ENCODE assay signal across 17 cellular contexts in genomic region chr3:140148824-140149390, GRCh38.
DNase-seq lines count a peak whose midpoint lies in the region; ATAC-seq and TF ChIP-seq lines count a peak whose summit lies in the region.
"Had no signal": no experiment of that assay in that cellular context is flagged by ENCODE, and none has a peak within 500 bp of the region (broad histone marks: within the 10 kb centered on the region; RNA-seq: fewer than 3 reads in every experiment).

No MANE protein-coding gene starts in this region.

- no peaks in the 10 kb centered on the region for H3K27me3 ChIP-seq in esophagus muscularis mucosa
- H3K27me3 ChIP-seq in gastroesophageal sphincter = no peaks in the 10 kb centered on the region
- H3K27me3 ChIP-seq: BLaER1 treated with 17β-estradiol and CSF1 and Interleukin-3, amounts not matched to agents 10 nM and 100 nM had no signal

- no peaks in the 10 kb centered on the region for H3K36me3 ChIP-seq in esophagus muscularis mucosa
- no peaks in the 10 kb centered on the region for H3K36me3 ChIP-seq in gastroesophageal sphincter
- H3K36me3 ChIP-seq: BLaER1 treated with 17β-estradiol and CSF1 and Interleukin-3, amounts not matched to agents 10 nM and 100 nM had no signal

- WGBS in esophagus muscularis mucosa = 86% methylated on average over 3 of the region's 3 CpGs
- 73 to 82% methylated on average over 3 of the region's 3 CpGs for WGBS in gastroesophageal sphincter (ENCODE audit: low coverage in 1 of 2), 2 donors

- TF ChIP-seq EP300 in esophagus muscularis mucosa (IDR thresholded peaks at IDR 0.05) (no peak), gastroesophageal sphincter (IDR thresholded peaks at IDR 0.05) (no peak)

- no peaks in the 10 kb centered on the region for H3K9me3 ChIP-seq in esophagus muscularis mucosa
- H3K9me3 ChIP-seq in gastroesophageal sphincter = no peaks in the 10 kb centered on the region
- H3K9me3 ChIP-seq: BLaER1 treated with 17β-estradiol and CSF1 and Interleukin-3, amounts not matched to agents 10 nM and 100 nM had no signal

- TF ChIP-seq POLR2A in esophagus muscularis mucosa (IDR thresholded peaks at IDR 0.05; ENCODE audit: low read depth) (no peak), gastroesophageal sphincter (IDR thresholded peaks at IDR 0.05) (no peak)

- no peaks in the 10 kb centered on the region for H3K36me3 Mint-ChIP-seq in nephron progenitor cell (ENCODE audit: low read depth)
- H3K36me3 Mint-ChIP-seq: CD8-positive, alpha-beta T cell had no signal

- peaks cover 0 to 4% (median 0%) of the 10 kb centered on the region in 4 donors for H3K4me1 ChIP-seq in esophagus muscularis mucosa
- H3K4me1 ChIP-seq in gastroesophageal sphincter = no peaks in the 10 kb centered on the region
- H3K4me1 ChIP-seq: BLaER1 treated with 17β-estradiol and CSF1 and Interleukin-3, amounts not matched to agents 10 nM and 100 nM had no signal

- peaks cover 6% of the 10 kb centered on the region for H3K4me1 Mint-ChIP-seq in nephron progenitor cell
- H3K4me1 Mint-ChIP-seq: B cell had no signal

- TF ChIP-seq CTCF in esophagus muscularis mucosa (IDR thresholded peaks at IDR 0.05) (no peak), nephron progenitor cell (IDR thresholded peaks at IDR 0.05) (no peak), gastroesophageal sphincter (IDR thresholded peaks at IDR 0.05) (no peak)

- no peak overlapping the region for H3K4me3 Mint-ChIP-seq in nephron progenitor cell
- H3K4me3 Mint-ChIP-seq: B cell; CD8-positive, alpha-beta T cell; HFFc6 had no signal

- H3K27ac Mint-ChIP-seq in nephron progenitor cell = peak overlapping the region; percentile 20
- H3K27ac Mint-ChIP-seq: B cell; CD8-positive, alpha-beta T cell; HFFc6 had no signal

- DNase-seq in DMS79 treated with DMSO at 0.1 percent for 48 hours (lab: John Stamatoyannopoulos, UW) (peak; percentile 62), esophagus muscularis mucosa (ENCODE audit: extremely low spot score) (peak; percentile 66), nephron progenitor cell (no peak), pons (ENCODE audit: low spot score) (no peak), NCI-H2227 treated with DMSO at 0.1 percent for 48 hours (lab: John Stamatoyannopoulos, UW) (no peak)
- DNase-seq: Calu3; CD8-positive, alpha-beta T cell; DMS53; GDM1; GOT3; H7; HFFc6; IMR-90 had no signal

- H3K27me3 Mint-ChIP-seq in nephron progenitor cell (ENCODE audit: low read depth, poor library complexity) = peaks cover 14% of the 10 kb centered on the region

- intact Hi-C loops in esophagus muscularis mucosa (cut with DNase I) = no loop called here

- no peaks in the 10 kb centered on the region for H3K9me3 Mint-ChIP-seq in nephron progenitor cell
- H3K9me3 Mint-ChIP-seq: CD8-positive, alpha-beta T cell had no signal

- no peak overlapping the region for H3K4me3 ChIP-seq in esophagus muscularis mucosa
- no peak overlapping the region for H3K4me3 ChIP-seq in gastroesophageal sphincter
- H3K4me3 ChIP-seq: BLaER1 treated with 17β-estradiol and CSF1 and Interleukin-3, amounts not matched to agents 10 nM and 100 nM had no signal

- H3K27ac ChIP-seq in esophagus muscularis mucosa (replicated peaks in 1 of 4) = no peak overlapping the region
- H3K27ac ChIP-seq in gastroesophageal sphincter = no peak overlapping the region
- H3K27ac ChIP-seq: BLaER1 treated with 17β-estradiol and CSF1 and Interleukin-3, amounts not matched to agents 10 nM and 100 nM had no signal

- ATAC-seq in gastroesophageal sphincter = no peak
- ATAC-seq: CD8-positive, alpha-beta T cell; HCT116 had no signal

Comparison
In these comparisons a context has a peak if more than half of its experiments do, and no peak if none do; other contexts are left out.
1. DNase-seq: peak in DMS79 treated with DMSO at 0.1 percent for 48 hours (single experiment) and esophagus muscularis mucosa (single experiment); none in nephron progenitor cell (single experiment), pons (single experiment) and NCI-H2227 treated with DMSO at 0.1 percent for 48 hours (single experiment).